Comparison of ENCODE assay signal across 9 cellular contexts in genomic region chr1:161538925-161539479, GRCh38. TPM values are rescaled to one million over a fixed set of nuclear protein-coding genes. Genes with fewer than 3 reads are reported as not detected.
DNase-seq lines count a peak whose midpoint lies in the region; ATAC-seq, FAIRE-seq and TF ChIP-seq lines count a peak whose summit lies in the region.
"Not testable (repeated sequence)": the region's sequence is repeated elsewhere in the genome, so short reads cannot be mapped to it uniquely, and the experiment has no call there.
"Had no signal": no experiment of that assay in that cellular context is flagged by ENCODE, and none has a peak within 500 bp of the region (broad histone marks: within the 10 kb centered on the region; RNA-seq: fewer than 3 reads in every experiment).

No MANE protein-coding gene starts in this region.

- H3K23ac ChIP-seq in H9 (ENCODE audit: insufficient read length, low read depth, low read length); H1 (ENCODE audit: insufficient read length): not testable (repeated sequence)

- H3K4me3 Mint-ChIP-seq in CD4-positive, alpha-beta memory T cell = peak overlapping the region in 6 of 8 donors; percentile 39 to 97 (median 96)
- H3K4me3 Mint-ChIP-seq in H9 (peak overlapping the region; percentile 89 to 96), WTC11 (peak overlapping the region; percentile 92)
- H3K4me3 Mint-ChIP-seq in activated naive CD4-positive, alpha-beta T cell treated with anti-CD3 and anti-CD28 coated beads, Interleukin-2, amount 50 U/mL, for 24 hours = peak overlapping the region; percentile 94

- H3K36me3 ChIP-seq in CD4-positive, alpha-beta memory T cell (ENCODE audit: insufficient read depth, low read length); MG63; H1 (ENCODE audit: control insufficient read depth in 2 of 4, insufficient read depth in 4 of 4, low read length in 3 of 4); mesodermal cell (ENCODE audit: control insufficient read depth, insufficient read depth, low read length); spleen: not testable (repeated sequence)

- H4K8ac ChIP-seq in H9 (replicated peaks; ENCODE audit: insufficient read length, low read depth, low read length); H1 (ENCODE audit: extremely low read depth, insufficient read depth, low read length): not testable (repeated sequence)

- H3K4me1 ChIP-seq in CD4-positive, alpha-beta memory T cell (ENCODE audit: insufficient read depth, low read length) = peaks cover 44% of the 10 kb centered on the region
- not testable (repeated sequence) for H3K4me1 ChIP-seq in H9 (ENCODE audit: insufficient read depth, low read length); H1 (replicated peaks in 1 of 4; ENCODE audit: control insufficient read depth in 3 of 4, insufficient read depth in 4 of 4, low read length in 3 of 4); mesodermal cell (ENCODE audit: control insufficient read depth, insufficient read depth, low read length, poor library complexity, severe bottlenecking)
- H3K4me1 ChIP-seq in spleen = peaks cover 0 to 46% (median 38%) of the 10 kb centered on the region in 6 donors

- H3K23me2 ChIP-seq in H9 (ENCODE audit: insufficient read length, low read depth, low read length, poor library complexity, severe bottlenecking); H1 (ENCODE audit: low read depth, low read length): not testable (repeated sequence)

- CTCF ChIA-PET in CD4-positive, alpha-beta memory T cell (lab: Charles Lee; ENCODE audit: partially characterized antibody) = interaction anchor here (0.7 to 1.5 kb wide), 6 partner anchors 8 to 210 kb away, joined by 3 to 6 read pairs (median 4); no protein-coding TSS in a partner anchor
- CTCF ChIA-PET in WTC11 (lab: Charles Lee) = not testable (repeated sequence)
- CTCF ChIA-PET in H1 (lab: Charles Lee; ENCODE audit: partially characterized antibody) = interaction anchor here (1.0 kb wide), 1 partner anchor 49 kb away, joined by 3 read pairs; no protein-coding TSS in a partner anchor

- intact Hi-C loops in CD4-positive, alpha-beta memory T cell (cut with micrococcal nuclease); spleen (cut with DNase I; ENCODE audit: low total_unique reads): not testable (repeated sequence)

- not testable (repeated sequence) for H3K14ac ChIP-seq in H9 (ENCODE audit: insufficient read depth, low read length); H1 (ENCODE audit: insufficient read length)

- not testable (repeated sequence) for H3K56ac ChIP-seq in H9 (ENCODE audit: insufficient read length, low read depth, low read length); H1 (replicated peaks; ENCODE audit: insufficient read length, low read depth, low read length)

- not testable (repeated sequence) for H2AK5ac ChIP-seq in H9 (ENCODE audit: insufficient read length, low read length); H1 (ENCODE audit: low read depth, low read length)

- not testable (repeated sequence) for H3K79me2 ChIP-seq in H9 (ENCODE audit: insufficient read depth, low read length); H1 (ENCODE audit: control insufficient read depth in 1 of 2, insufficient read depth in 2 of 2, low read length in 2 of 2)

- not testable (repeated sequence) for H3K27ac ChIP-seq in CD4-positive, alpha-beta memory T cell (ENCODE audit: low read depth, low read length); H9 (ENCODE audit: insufficient read length, low read depth, low read length); H1 (ENCODE audit: low read depth, low read length); mesodermal cell (ENCODE audit: low read depth, low read length, severe bottlenecking)
- H3K27ac ChIP-seq in spleen = peak overlapping the region in 5 of 8 donors; percentile 74 to 90 (median 82)

- not testable (repeated sequence) for TF ChIP-seq CTCF in H9 (conservative IDR thresholded peaks at IDR 0.05); WTC11 (IDR thresholded peaks at IDR 0.05); H1 (IDR thresholded peaks at IDR 0.05; ENCODE audit: control extremely low read depth in 1 of 3, insufficient read depth in 1 of 3, low read depth in 1 of 3, low read length in 3 of 3); spleen (IDR thresholded peaks at IDR 0.05 in 8 of 11, conservative IDR thresholded peaks at IDR 0.05 in 3 of 11)

- not testable (repeated sequence) for FAIRE-seq in H1 (lab: Jason Lieb, UNC)

- H2BK5ac ChIP-seq in H9 (ENCODE audit: insufficient read length, low read length); H1 (ENCODE audit: low read depth, low read length): not testable (repeated sequence)

- ATAC-seq in WTC11 = not testable (repeated sequence)

- not testable (repeated sequence) for H3K9me3 ChIP-seq in CD4-positive, alpha-beta memory T cell (ENCODE audit: control insufficient read depth in 1 of 2, low read length in 2 of 2); H9 (ENCODE audit: control insufficient read depth, low read depth, low read length); MG63; H1 (ENCODE audit: insufficient read depth in 2 of 2, low read depth in 1 of 2, low read length in 1 of 2); mesodermal cell (ENCODE audit: control insufficient read depth, low read length); spleen

- H2AFZ ChIP-seq in H9 (ENCODE audit: low read length); H1 (ENCODE audit: low read length): not testable (repeated sequence)

- TF ChIP-seq RAD21 in H1 (IDR thresholded peaks at IDR 0.05 in 1 of 2, conservative IDR thresholded peaks at IDR 0.05 in 1 of 2; ENCODE audit: low read depth in 2 of 2, low read length in 2 of 2) = not testable (repeated sequence)

- H3K27ac Mint-ChIP-seq in CD4-positive, alpha-beta memory T cell = peak overlapping the region in 2 of 7 donors; percentile 95 to 96
- H3K27ac Mint-ChIP-seq in H9; WTC11; activated naive CD4-positive, alpha-beta T cell treated with anti-CD3 and anti-CD28 coated beads, Interleukin-2, amount 50 U/mL, for 24 hours: not testable (repeated sequence)

- DNase-seq in CD4-positive, alpha-beta memory T cell; H9; MG63; WTC11 (ENCODE audit: low spot score); H1 (ENCODE audit: low read depth in 1 of 2, low spot score in 2 of 2); spleen: not testable (repeated sequence)

- TF ChIP-seq POLR2A in H1 (IDR thresholded peaks at IDR 0.05; ENCODE audit: control extremely low read depth in 1 of 2, low read depth in 2 of 2, low read length in 2 of 2); spleen (IDR thresholded peaks at IDR 0.05): not testable (repeated sequence)

- H3K9ac ChIP-seq in H9 (ENCODE audit: extremely low read depth, insufficient read length, low read length); H1 (replicated peaks in 1 of 4; ENCODE audit: extremely low read depth in 1 of 4, low read depth in 3 of 4, low read length in 3 of 4): not testable (repeated sequence)

- H4K91ac ChIP-seq in H9 (ENCODE audit: insufficient read length, low read depth, low read length); H1 (replicated peaks; ENCODE audit: insufficient read length, low read length): not testable (repeated sequence)

- peaks cover 0 to 10% of the 10 kb centered on the region in 2 donors for H3K36me3 Mint-ChIP-seq in CD4-positive, alpha-beta memory T cell
- not testable (repeated sequence) for H3K36me3 Mint-ChIP-seq in H9 (ENCODE audit: insufficient read depth in 1 of 3, low read depth in 3 of 3); activated naive CD4-positive, alpha-beta T cell treated with anti-CD3 and anti-CD28 coated beads, Interleukin-2, amount 50 U/mL, for 24 hours
- peaks cover 20% of the 10 kb centered on the region for H3K36me3 Mint-ChIP-seq in WTC11

- H2BK20ac ChIP-seq in H9 (ENCODE audit: low read depth, low read length, poor library complexity, severe bottlenecking); H1 (ENCODE audit: low read length): not testable (repeated sequence)

- not testable (repeated sequence) for H2BK15ac ChIP-seq in H9 (ENCODE audit: low read depth, low read length); H1 (ENCODE audit: low read length)

- H2BK12ac ChIP-seq in H9 (ENCODE audit: insufficient read length, low read depth, low read length); H1 (ENCODE audit: low read depth, low read length): not testable (repeated sequence)

- H3K27me3 ChIP-seq in CD4-positive, alpha-beta memory T cell (ENCODE audit: insufficient read depth, low read length); H9 (ENCODE audit: insufficient read depth, low read length); MG63; H1 (replicated peaks in 1 of 4; ENCODE audit: control insufficient read depth in 3 of 4, extremely low read depth in 1 of 4, insufficient read depth in 3 of 4, low read length in 3 of 4); spleen (replicated peaks in 1 of 7): not testable (repeated sequence)

- H3K4me2 ChIP-seq in H9 (ENCODE audit: insufficient read depth, insufficient read length, low read length) (peak overlapping the region; percentile 69), H1 (ENCODE audit: insufficient read depth in 1 of 2, low read depth in 2 of 2, low read length in 2 of 2) (peak overlapping the region; percentile 42 to 61)

- not testable (repeated sequence) for H4K20me1 ChIP-seq in H9 (ENCODE audit: control insufficient read depth, insufficient read depth, insufficient read length); H1 (replicated peaks in 1 of 2; ENCODE audit: control insufficient read depth in 1 of 2, insufficient read depth in 2 of 2, low read length in 2 of 2)

- not testable (repeated sequence) for H2BK120ac ChIP-seq in H9 (ENCODE audit: low read depth, low read length, poor library complexity, severe bottlenecking); H1 (replicated peaks; ENCODE audit: low read depth, low read length)

- no CpG with 5 or more reads among the region's 7 CpGs for WGBS in H9 (ENCODE audit: extremely low coverage, insufficient read length, low lambda C conversion rate)
- 92% methylated on average over 7 of the region's 7 CpGs; no CpG with 5 or more reads in 1 of the 2 experiments for WGBS in H1 (ENCODE audit: extremely low coverage in 1 of 2, insufficient coverage in 1 of 2, insufficient read length in 1 of 2, insufficient replicate concordance in 2 of 2, low coverage in 1 of 2, low lambda C conversion rate in 2 of 2, missing lambda C conversion rate in 1 of 2), 2 experiments
- 85% methylated on average over 3 of the region's 7 CpGs; no CpG with 5 or more reads in 1 of the 2 experiments for WGBS in mesodermal cell (ENCODE audit: insufficient coverage in 2 of 2), 2 experiments
- 87 to 93% (median 91%) methylated on average over 7 of the region's 7 CpGs for WGBS in spleen, 5 donors

- H3K4ac ChIP-seq in H9 (ENCODE audit: low read depth, low read length); H1 (replicated peaks; ENCODE audit: insufficient read length, low read depth, low read length): not testable (repeated sequence)

- not testable (repeated sequence) for H3K27me3 Mint-ChIP-seq in CD4-positive, alpha-beta memory T cell; activated naive CD4-positive, alpha-beta T cell treated with anti-CD3 and anti-CD28 coated beads, Interleukin-2, amount 50 U/mL, for 24 hours
- H3K27me3 Mint-ChIP-seq in H9 (ENCODE audit: low read depth) (peaks cover 29% of the 10 kb centered on the region), WTC11 (ENCODE audit: low read depth) (peaks cover 20% of the 10 kb centered on the region)

- H3K18ac ChIP-seq in H9 (ENCODE audit: insufficient read length, low read depth, low read length); H1 (ENCODE audit: extremely low read depth, low read length): not testable (repeated sequence)

- H3K79me1 ChIP-seq in H9 (ENCODE audit: insufficient read depth, low read depth, low read length, poor library complexity, severe bottlenecking); H1 (ENCODE audit: low read depth, low read length): not testable (repeated sequence)

- peaks cover 0 to 11% (median 0%) of the 10 kb centered on the region in 8 donors for H3K9me3 Mint-ChIP-seq in CD4-positive, alpha-beta memory T cell
- H3K9me3 Mint-ChIP-seq in H9 = peaks cover 18 to 20% of the 10 kb centered on the region in 2 experiments
- H3K9me3 Mint-ChIP-seq in WTC11 = peaks cover 23% of the 10 kb centered on the region
- not testable (repeated sequence) for H3K9me3 Mint-ChIP-seq in activated naive CD4-positive, alpha-beta T cell treated with anti-CD3 and anti-CD28 coated beads, Interleukin-2, amount 50 U/mL, for 24 hours

- POLR2A ChIA-PET in CD4-positive, alpha-beta memory T cell (lab: Charles Lee; ENCODE audit: partially characterized antibody) = interaction anchor here (1.0 to 1.9 kb wide), 7 partner anchors 8 to 202 kb away, joined by 3 to 39 read pairs (median 4); no protein-coding TSS in a partner anchor
- POLR2A ChIA-PET in WTC11 (lab: Charles Lee); H1 (lab: Charles Lee; ENCODE audit: partially characterized antibody): not testable (repeated sequence)

- TF ChIP-seq EP300 in H1 (IDR thresholded peaks at IDR 0.05; ENCODE audit: borderline replicate concordance in 1 of 2, low read depth in 2 of 2, low read length in 2 of 2) = not testable (repeated sequence)

- not testable (repeated sequence) for H4K5ac ChIP-seq in H9 (ENCODE audit: insufficient read length, low read depth, low read length); H1 (ENCODE audit: insufficient read length, low read depth, low read length)

- H3K4me3 ChIP-seq in CD4-positive, alpha-beta memory T cell (ENCODE audit: low read length in 2 of 2) = not testable (repeated sequence)
- H3K4me3 ChIP-seq in MG63 = peak overlapping the region; percentile 63
- H3K4me3 ChIP-seq in H1 (ENCODE audit: extremely low read depth in 1 of 4, insufficient read depth in 2 of 4, low read depth in 3 of 4, low read length in 4 of 4) = peak overlapping the region in 3 of 4 experiments; percentile 64 to 88 (median 64); a peak in 3 of 8 replicates
- peak overlapping the region; percentile 54 for H3K4me3 ChIP-seq in mesodermal cell (ENCODE audit: extremely low read depth, insufficient read depth, low read length, poor library complexity, severe bottlenecking)
- peak overlapping the region in 3 of 8 donors; percentile 41 to 73 (median 43) for H3K4me3 ChIP-seq in spleen

- peaks cover 25 to 60% (median 46%) of the 10 kb centered on the region in 4 donors for H3K4me1 Mint-ChIP-seq in CD4-positive, alpha-beta memory T cell
- not testable (repeated sequence) for H3K4me1 Mint-ChIP-seq in H9
- peaks cover 13% of the 10 kb centered on the region for H3K4me1 Mint-ChIP-seq in WTC11
- peaks cover 36% of the 10 kb centered on the region for H3K4me1 Mint-ChIP-seq in activated naive CD4-positive, alpha-beta T cell treated with anti-CD3 and anti-CD28 coated beads, Interleukin-2, amount 50 U/mL, for 24 hours

- not testable (repeated sequence) for H3T11ph ChIP-seq in H9 (ENCODE audit: low read length)

RNA-seq across cellular contexts. Expression of gene FCGR3A, which starts 10.6 kb away (rescaled TPM):
- total RNA-seq in CD4-positive, alpha-beta memory T cell = 1 to 10 TPM in 1 of 2 experiments, under 1 TPM in 1; 0.81 to 2.1 TPM
- polyA plus RNA-seq in CD4-positive, alpha-beta memory T cell = under 1 TPM in 1 of 2 donors, not detected in 1; 0.14 TPM
- not detected in 2 replicates for total RNA-seq in H9 (2021)
- total RNA-seq in MG63 (2014; rRNA removed; shearing (Covaris generic); ENCODE audit: low replicate concordance) = not detected in 2 replicates
- total RNA-seq in WTC11 (2021) = 0.11 to 0.32 TPM (median 0.11 TPM) in 3 replicates
- total RNA-seq in H1 (2021; fragmentation: NEBNext Ultra II Directional; extraction: Animal tissue kit (Norgen Biotek cat#: 25700)) = not detected in 2 replicates
- not detected in 2 replicates for polyA plus RNA-seq in H1 (2011; rRNA removed)
- polyA plus RNA-seq in H1 (2011; cell fraction: cytosol; rRNA removed) = not detected
- polyA plus RNA-seq in H1 (2011; cell fraction: nucleus; rRNA removed) = not detected
- polyA plus RNA-seq in H1 (2012, experiment 1 of 2) = not detected in 4 replicates
- polyA plus RNA-seq in H1 (2012, experiment 2 of 2) = not detected
- polyA plus RNA-seq in H1 (2013, experiment 1 of 2) = not detected
- polyA plus RNA-seq in H1 (2013, experiment 2 of 2) = not detected
- not detected in 2 replicates for polyA minus RNA-seq in H1 (2011; rRNA and poly(A)+ RNA removed)
- polyA minus RNA-seq in H1 (2011; cell fraction: cytosol; rRNA and poly(A)+ RNA removed) = not detected
- polyA minus RNA-seq in H1 (2011; cell fraction: nucleus; rRNA and poly(A)+ RNA removed) = not detected
- polyA plus RNA-seq in mesodermal cell (2013, experiment 1 of 2) = not detected
- polyA plus RNA-seq in mesodermal cell (2013, experiment 2 of 2) = 0.25 TPM
- 100 to 1,000 TPM; 187 to 532 (median 359) TPM for total RNA-seq in spleen
- polyA plus RNA-seq in spleen = 10 to 100 TPM; 35.5 to 91.8 (median 59.0) TPM
- total RNA-seq: HepG2 had no signal
- polyA plus RNA-seq: HepG2 had no signal

RNA-seq across cellular contexts. Expression of gene HSPA6, which starts 14.7 kb away (rescaled TPM):
- 1 to 10 TPM; 2.4 TPM for total RNA-seq in CD4-positive, alpha-beta memory T cell
- under 1 TPM in 1 of 2 donors, not detected in 1; 0.09 TPM for polyA plus RNA-seq in CD4-positive, alpha-beta memory T cell
- total RNA-seq in H9 (2021) (not detected in 2 replicates), WTC11 (2021) (0.16 to 0.22 TPM in 2 of 3 replicates, not detected in the other), spleen (10 to 100 TPM; 13.0 to 52.2 (median 33.8) TPM)
- 1.1 and 1.9 TPM in 2 replicates for total RNA-seq in MG63 (2014; rRNA removed; shearing (Covaris generic); ENCODE audit: low replicate concordance)
- total RNA-seq in H1 (2021; fragmentation: NEBNext Ultra II Directional; extraction: Animal tissue kit (Norgen Biotek cat#: 25700)) = 0.15 and 0.17 TPM in 2 replicates
- polyA plus RNA-seq in H1 (2011; rRNA removed) (0.05 and 0.06 TPM in 2 replicates), spleen (10 to 100 TPM in 1 of 3 donors, 1 to 10 TPM in 2; 3.6 to 12.4 (median 8.1) TPM)
- 0.05 TPM for polyA plus RNA-seq in H1 (2011; cell fraction: cytosol; rRNA removed)
- not detected for polyA plus RNA-seq in H1 (2011; cell fraction: nucleus; rRNA removed)
- 0.11 to 0.15 TPM in 2 of 4 replicates, not detected in the others for polyA plus RNA-seq in H1 (2012, experiment 1 of 2)
- 0.08 TPM for polyA plus RNA-seq in H1 (2012, experiment 2 of 2)
- not detected for polyA plus RNA-seq in H1 (2013, experiment 1 of 2)
- polyA plus RNA-seq in H1 (2013, experiment 2 of 2) = not detected
- polyA minus RNA-seq in H1 (2011; rRNA and poly(A)+ RNA removed) = not detected in 2 replicates
- polyA minus RNA-seq in H1 (2011; cell fraction: cytosol; rRNA and poly(A)+ RNA removed) = not detected
- 0.30 TPM for polyA minus RNA-seq in H1 (2011; cell fraction: nucleus; rRNA and poly(A)+ RNA removed)
- 0.18 TPM for polyA plus RNA-seq in mesodermal cell (2013, experiment 1 of 2)
- 0.15 TPM for polyA plus RNA-seq in mesodermal cell (2013, experiment 2 of 2)
- total RNA-seq: HepG2 had no signal

RNA-seq across cellular contexts. Expression of gene FCGR2A, which starts 33.7 kb away (rescaled TPM):
- total RNA-seq in CD4-positive, alpha-beta memory T cell = 1 to 10 TPM; 1.0 to 1.9 TPM
- polyA plus RNA-seq in CD4-positive, alpha-beta memory T cell = not detected
- total RNA-seq in H9 (2021) (0.55 TPM in 1 of 2 replicates, not detected in the other), WTC11 (2021) (0.74 to 1.1 TPM (median 0.80 TPM) in 3 replicates), spleen (100 to 1,000 TPM; 105 to 328 (median 160) TPM)
- total RNA-seq in MG63 (2014; rRNA removed; shearing (Covaris generic); ENCODE audit: low replicate concordance) = 2.3 TPM in 1 of 2 replicates, not detected in the other
- 0.55 and 0.71 TPM in 2 replicates for total RNA-seq in H1 (2021; fragmentation: NEBNext Ultra II Directional; extraction: Animal tissue kit (Norgen Biotek cat#: 25700))
- polyA plus RNA-seq in H1 (2011; rRNA removed) (0.28 and 0.86 TPM in 2 replicates), spleen (10 to 100 TPM; 13.9 to 24.2 (median 24.1) TPM)
- polyA plus RNA-seq in H1 (2011; cell fraction: cytosol; rRNA removed) = 0.49 TPM
- 0.26 TPM for polyA plus RNA-seq in H1 (2011; cell fraction: nucleus; rRNA removed)
- 0.39 to 0.71 TPM (median 0.51 TPM) in 4 replicates for polyA plus RNA-seq in H1 (2012, experiment 1 of 2)
- polyA plus RNA-seq in H1 (2012, experiment 2 of 2) = 0.30 TPM
- 1.6 TPM for polyA plus RNA-seq in H1 (2013, experiment 1 of 2)
- 1.7 TPM for polyA plus RNA-seq in H1 (2013, experiment 2 of 2)
- polyA minus RNA-seq in H1 (2011; rRNA and poly(A)+ RNA removed) = 0.19 and 0.34 TPM in 2 replicates
- polyA minus RNA-seq in H1 (2011; cell fraction: cytosol; rRNA and poly(A)+ RNA removed) = not detected
- not detected for polyA minus RNA-seq in H1 (2011; cell fraction: nucleus; rRNA and poly(A)+ RNA removed)
- 1.7 TPM for polyA plus RNA-seq in mesodermal cell (2013, experiment 1 of 2)
- polyA plus RNA-seq in mesodermal cell (2013, experiment 2 of 2) = 1.9 TPM
- total RNA-seq: HepG2 had no signal

Comparison
In these comparisons a context has a peak if more than half of its experiments do, and no peak if none do; other contexts are left out.
1. RNA of gene FCGR3A, which starts 10.6 kb away (total RNA-seq): 187 to 532 TPM in spleen; 0.81 to 2.1 TPM in CD4-positive, alpha-beta memory T cell, 0.11 to 0.32 TPM in WTC11, not detected in H9, not detected in MG63 and not detected in H1; every median in the first group is over 10 times any median in the second.
2. RNA of gene FCGR2A, which starts 33.7 kb away (total RNA-seq): 105 to 328 TPM in spleen; 2.3 TPM in MG63, 1.0 to 1.9 TPM in CD4-positive, alpha-beta memory T cell, 0.74 to 1.1 TPM in WTC11, 0.55 to 0.71 TPM in H1 and 0.55 TPM in H9; every median in the first group is over 10 times any median in the second.
3. Peak in every context shown above with its lines, with median percentiles within 50 percentile points of each other: H3K4me3 Mint-ChIP-seq.